ENCODE assay signal across 1 cellular context in the genomic region with DNA sequence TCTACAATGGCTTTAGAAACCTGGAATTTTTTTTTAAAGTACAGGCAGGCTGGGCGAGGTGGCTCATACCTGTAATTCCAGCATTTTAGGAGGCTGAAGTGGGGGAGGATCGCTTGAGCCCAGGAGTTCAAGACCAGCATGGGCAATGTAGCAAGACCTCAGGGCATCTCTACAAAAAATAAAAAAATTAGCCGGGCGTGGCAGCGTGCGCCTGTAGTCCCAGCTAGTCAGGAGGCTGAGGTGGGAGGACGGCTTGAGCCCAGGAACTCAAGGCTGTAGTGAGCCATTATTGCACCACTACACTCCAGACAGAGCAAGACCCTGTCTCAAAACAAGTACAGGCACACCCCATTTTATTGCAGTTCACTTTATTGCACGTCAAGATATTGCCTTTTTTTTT.
TF ChIP-seq lines count a peak whose summit lies in the region.

No MANE protein-coding gene starts in this region.

TF ChIP-seq in H1, 55 proteins besides CTCF, POLR2A, EP300 and RAD21:
- TF ChIP-seq TAF7 (optimal IDR thresholded peaks at IDR 0.05; ENCODE audit: borderline replicate concordance, low read depth, low read length) = no peak
